In genomic region chr12:39236994-39237393, GRCh38 we compare ENCODE assay signal across 16 cellular contexts.
DNase-seq lines count a peak whose midpoint lies in the region; ATAC-seq and TF ChIP-seq lines count a peak whose summit lies in the region.
"Had no signal": no experiment of that assay in that cellular context is flagged by ENCODE, and none has a peak within 500 bp of the region (broad histone marks: within the 10 kb centered on the region; RNA-seq: fewer than 3 reads in every experiment).

No MANE protein-coding gene starts in this region.

- H3K4me3 ChIP-seq in AG10803 (ENCODE audit: low read length) (no peak overlapping the region), brain microvascular endothelial cell (ENCODE audit: low read depth, low read length) (no peak overlapping the region), left lung (no peak overlapping the region), tibial nerve (no peak overlapping the region), esophagus muscularis mucosa (no peak overlapping the region)
- H3K4me3 ChIP-seq: esophagus squamous epithelium, spleen had no signal

- H3K27ac ChIP-seq in brain microvascular endothelial cell: no peak overlapping the region
- no peak overlapping the region for H3K27ac ChIP-seq in left lung
- no peak overlapping the region for H3K27ac ChIP-seq in tibial nerve
- no peak overlapping the region for H3K27ac ChIP-seq in esophagus muscularis mucosa (replicated peaks in 1 of 4)
- H3K27ac ChIP-seq: esophagus squamous epithelium, HL-60, spleen had no signal

- TF ChIP-seq EP300 in tibial nerve (IDR thresholded peaks at IDR 0.05): no peak
- no peak for TF ChIP-seq EP300 in esophagus muscularis mucosa (IDR thresholded peaks at IDR 0.05)

- in situ Hi-C loops in brain microvascular endothelial cell (cut with HindIII; ENCODE audit: low pct_ligation_motif_present, low sequenced_read_pairs): no loop called here

- DNase-seq in AG10803 (ENCODE audit: low read depth): peak; percentile 14
- peak; percentile 25 for DNase-seq in NCI-H446 treated with DMSO at 0.1 percent for 48 hours (lab: John Stamatoyannopoulos, UW)
- DNase-seq in brain microvascular endothelial cell: peak; percentile 4
- DNase-seq in left lung: no peak
- DNase-seq in hepatic stellate cell (ENCODE audit: low spot score): no peak
- no peak for DNase-seq in tibial nerve (ENCODE audit: low spot score in 2 of 2)
- no peak for DNase-seq in esophagus muscularis mucosa (ENCODE audit: extremely low spot score)
- DNase-seq: activated CD4-positive, CD25-positive, alpha-beta regulatory T cell; activated naive CD4-positive, alpha-beta T cell treated with anti-CD3 and anti-CD28 coated beads, Interleukin-2, amount 10 ng/mL, durations not matched to agents 7 days and 5 days; COR-L47; esophagus squamous epithelium; H9; spleen; SW 1271 had no signal

- peak; percentile 34 for ATAC-seq in left lung
- ATAC-seq in GM21367 (IDR thresholded peaks at IDR 0.05; ENCODE audit: unreplicated experiment): no peak

- intact Hi-C loops in left lung (cut with DNase I) (no loop called here), esophagus muscularis mucosa (cut with DNase I) (no loop called here)

- no peaks in the 10 kb centered on the region for H3K27me3 ChIP-seq in brain microvascular endothelial cell (replicated peaks)
- no peaks in the 10 kb centered on the region for H3K27me3 ChIP-seq in left lung
- no peaks in the 10 kb centered on the region for H3K27me3 ChIP-seq in tibial nerve
- H3K27me3 ChIP-seq in esophagus muscularis mucosa: no peaks in the 10 kb centered on the region
- H3K27me3 ChIP-seq: esophagus squamous epithelium, spleen had no signal

- TF ChIP-seq CTCF in AG10803 (conservative IDR thresholded peaks at IDR 0.05; ENCODE audit: low read length) (no peak), brain microvascular endothelial cell (IDR thresholded peaks at IDR 0.05; ENCODE audit: low read depth, low read length, missing control alignments) (no peak), left lung (IDR thresholded peaks at IDR 0.05) (no peak), tibial nerve (IDR thresholded peaks at IDR 0.05) (no peak), esophagus muscularis mucosa (IDR thresholded peaks at IDR 0.05) (no peak)

- 41 to 45% methylated on average over 2 of the region's 2 CpGs for WGBS in tibial nerve, 2 donors
- WGBS in esophagus muscularis mucosa: 45% methylated on average over 2 of the region's 2 CpGs

- H3K36me3 ChIP-seq in brain microvascular endothelial cell (replicated peaks) (no peaks in the 10 kb centered on the region), left lung (no peaks in the 10 kb centered on the region), tibial nerve (no peaks in the 10 kb centered on the region), esophagus muscularis mucosa (no peaks in the 10 kb centered on the region)
- H3K36me3 ChIP-seq: esophagus squamous epithelium, spleen had no signal

- no peak for TF ChIP-seq POLR2A in tibial nerve (IDR thresholded peaks at IDR 0.05)
- no peak for TF ChIP-seq POLR2A in esophagus muscularis mucosa (IDR thresholded peaks at IDR 0.05; ENCODE audit: low read depth)

- H3K4me1 ChIP-seq in left lung: no peaks in the 10 kb centered on the region
- peaks cover 0 to 21% (median 2%) of the 10 kb centered on the region in 4 donors for H3K4me1 ChIP-seq in tibial nerve
- H3K4me1 ChIP-seq in esophagus muscularis mucosa: peaks cover 0 to 39% (median 16%) of the 10 kb centered on the region in 4 donors
- H3K4me1 ChIP-seq: spleen had no signal

- H3K9me3 ChIP-seq in left lung (no peaks in the 10 kb centered on the region), tibial nerve (no peaks in the 10 kb centered on the region), esophagus muscularis mucosa (no peaks in the 10 kb centered on the region)
- H3K9me3 ChIP-seq: esophagus squamous epithelium, spleen had no signal

Comparison
In these comparisons a context has a peak if more than half of its experiments do, and no peak if none do; other contexts are left out.
1. DNase-seq: peak in AG10803 (single experiment), NCI-H446 treated with DMSO at 0.1 percent for 48 hours (single experiment) and brain microvascular endothelial cell (single experiment); none in left lung (0 of 2), hepatic stellate cell (single experiment), tibial nerve (0 of 2) and esophagus muscularis mucosa (single experiment).